ENCODE assay signal across 7 cellular contexts in genomic region chr3:32696523-32696922, GRCh38.
"Had no signal": no experiment of that assay in that cellular context is flagged by ENCODE, and none has a peak within 500 bp of the region (broad histone marks: within the 10 kb centered on the region; RNA-seq: fewer than 3 reads in every experiment).

No MANE protein-coding gene starts in this region.

- H3K4me3 ChIP-seq: GM12878 had no signal

- DNase-seq: GDM1, GF-D8 had no signal

- ATAC-seq: GM12878 had no signal

- FAIRE-seq: G401.6, GM12878, GM12891, GM18507, GM19239 had no signal
